Comparison of ENCODE assay signal across 8 cellular contexts in the genomic region with DNA sequence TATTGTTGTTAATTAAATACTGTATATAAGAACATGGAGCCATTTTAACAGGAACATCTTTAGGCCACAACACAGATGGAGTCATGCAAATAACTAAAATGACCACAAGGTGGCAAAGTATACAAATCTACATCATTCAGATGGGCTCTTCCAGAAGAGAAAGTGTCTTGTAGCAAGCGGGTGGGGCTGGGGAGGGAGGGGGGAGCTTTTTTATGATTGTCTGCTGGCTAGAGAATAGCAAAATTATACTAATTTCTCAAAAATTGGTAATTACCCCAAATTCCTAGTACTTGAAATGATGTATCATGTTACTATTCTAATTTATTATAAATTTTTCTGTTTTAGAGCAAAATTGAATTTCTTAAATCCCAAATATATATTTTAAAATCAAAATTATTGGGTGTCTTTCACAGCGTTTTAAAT.
DNase-seq lines count a peak whose midpoint lies in the region; ATAC-seq and TF ChIP-seq lines count a peak whose summit lies in the region.

No MANE protein-coding gene starts in this region.

- H3K27me3 Mint-ChIP-seq in GM23338 (ENCODE audit: insufficient read depth, low read depth, poor library complexity): no peaks in the 10 kb centered on the region
- H3K27me3 Mint-ChIP-seq in naive B cell: no peaks in the 10 kb centered on the region
- H3K27me3 Mint-ChIP-seq in CD8-positive, alpha-beta memory T cell: no peaks in the 10 kb centered on the region

- no peaks in the 10 kb centered on the region for H3F3A ChIP-seq in GM23338 (replicated peaks; ENCODE audit: low read depth)

- H3K36me3 ChIP-seq in GM23338 (ENCODE audit: insufficient read depth): no peaks in the 10 kb centered on the region
- H3K36me3 ChIP-seq in Peyer's patch: no peaks in the 10 kb centered on the region
- H3K36me3 ChIP-seq in CD8-positive, alpha-beta memory T cell (ENCODE audit: insufficient read depth, low read length): no peaks in the 10 kb centered on the region

- H2AFZ ChIP-seq in GM23338: no peak overlapping the region

- no peak overlapping the region for H3K4me2 ChIP-seq in GM23338

- ATAC-seq in GM23338 (peak; percentile 81), naive B cell (ENCODE audit: low read depth in 2 of 2) (peak; percentile 39 to 53)

- H3K4me1 Mint-ChIP-seq in GM23338 (no peaks in the 10 kb centered on the region), naive B cell (no peaks in the 10 kb centered on the region)
- no peaks in the 10 kb centered on the region for H3K4me1 Mint-ChIP-seq in CD8-positive, alpha-beta memory T cell

- peak; percentile 79 for DNase-seq in ELR (ENCODE audit: low read depth)
- peak; percentile 76 for DNase-seq in GM23338 (ENCODE audit: low spot score)
- peak; percentile 70 for DNase-seq in M059J (ENCODE audit: low read depth)
- DNase-seq in Peyer's patch: no peak
- no peak for DNase-seq in epithelial cell of proximal tubule (ENCODE audit: low read depth)
- no peak for DNase-seq in naive B cell
- no peak for DNase-seq in posterior vena cava (ENCODE audit: low spot score)
- no peak for DNase-seq in CD8-positive, alpha-beta memory T cell

- no peak overlapping the region for H3K27ac Mint-ChIP-seq in GM23338
- H3K27ac Mint-ChIP-seq in naive B cell: no peak overlapping the region
- no peak overlapping the region for H3K27ac Mint-ChIP-seq in CD8-positive, alpha-beta memory T cell

- H3K4me3 Mint-ChIP-seq in GM23338: no peak overlapping the region
- no peak overlapping the region for H3K4me3 Mint-ChIP-seq in naive B cell
- no peak overlapping the region for H3K4me3 Mint-ChIP-seq in CD8-positive, alpha-beta memory T cell

- H3K27ac ChIP-seq in GM23338 (ENCODE audit: low read depth) (no peak overlapping the region), Peyer's patch (no peak overlapping the region)
- H3K27ac ChIP-seq in CD8-positive, alpha-beta memory T cell (ENCODE audit: low read depth, low read length): no peak overlapping the region

- H3K4me3 ChIP-seq in GM23338 (no peak overlapping the region), Peyer's patch (no peak overlapping the region), epithelial cell of proximal tubule (ENCODE audit: low read depth, low read length) (no peak overlapping the region)
- no peak overlapping the region for H3K4me3 ChIP-seq in CD8-positive, alpha-beta memory T cell (ENCODE audit: low read length)

- H3K9me2 ChIP-seq in GM23338 (ENCODE audit: insufficient read depth): no peaks in the 10 kb centered on the region

- POLR2A ChIA-PET in CD8-positive, alpha-beta memory T cell (lab: Charles Lee): no interaction called here

- no peaks in the 10 kb centered on the region for H3K9me3 Mint-ChIP-seq in GM23338
- H3K9me3 Mint-ChIP-seq in naive B cell: peaks cover 0 to 3% (median 0%) of the 10 kb centered on the region in 7 donors
- peaks cover 0 to 11% (median 7%) of the 10 kb centered on the region in 5 donors for H3K9me3 Mint-ChIP-seq in CD8-positive, alpha-beta memory T cell

- H3K36me3 Mint-ChIP-seq in GM23338 (ENCODE audit: low read depth): no peaks in the 10 kb centered on the region
- H3K36me3 Mint-ChIP-seq in naive B cell: no peaks in the 10 kb centered on the region
- no peaks in the 10 kb centered on the region for H3K36me3 Mint-ChIP-seq in CD8-positive, alpha-beta memory T cell

- TF ChIP-seq CTCF in GM23338 (conservative IDR thresholded peaks at IDR 0.05; ENCODE audit: low read depth in 2 of 2): peak; percentile 70 to 72
- peak in 5 of 6 experiments; percentile 13 to 40 (median 36) for TF ChIP-seq CTCF in Peyer's patch (IDR thresholded peaks at IDR 0.05)
- TF ChIP-seq CTCF in epithelial cell of proximal tubule (conservative IDR thresholded peaks at IDR 0.05; ENCODE audit: low read depth, low read length): peak; percentile 64

- no peaks in the 10 kb centered on the region for H4K20me1 ChIP-seq in GM23338 (replicated peaks; ENCODE audit: insufficient read depth)

- intact Hi-C loops in posterior vena cava (cut with DNase I): loop anchor here in 1 of 2 donors (5.0 to 10.0 kb wide), 2 partner anchors 453 to 676 kb away; no protein-coding TSS in a partner anchor

- H3K79me2 ChIP-seq in GM23338 (replicated peaks; ENCODE audit: insufficient read depth): no peaks in the 10 kb centered on the region

- no peak for TF ChIP-seq POLR2A in Peyer's patch (IDR thresholded peaks at IDR 0.05)

- H3K9me3 ChIP-seq in Peyer's patch: no peaks in the 10 kb centered on the region
- H3K9me3 ChIP-seq in CD8-positive, alpha-beta memory T cell (ENCODE audit: low read length): no peaks in the 10 kb centered on the region

- no peaks in the 10 kb centered on the region for H3K4me1 ChIP-seq in GM23338 (ENCODE audit: insufficient read depth)
- no peaks in the 10 kb centered on the region for H3K4me1 ChIP-seq in Peyer's patch
- no peaks in the 10 kb centered on the region for H3K4me1 ChIP-seq in CD8-positive, alpha-beta memory T cell (ENCODE audit: insufficient read depth, low read length)

- no peaks in the 10 kb centered on the region for H3K27me3 ChIP-seq in GM23338 (ENCODE audit: insufficient read depth)
- H3K27me3 ChIP-seq in Peyer's patch: no peaks in the 10 kb centered on the region
- H3K27me3 ChIP-seq in CD8-positive, alpha-beta memory T cell (ENCODE audit: insufficient read depth, low read length, poor library complexity, severe bottlenecking): no peaks in the 10 kb centered on the region

- CTCF ChIA-PET in CD8-positive, alpha-beta memory T cell (lab: Charles Lee): no interaction called here

TF ChIP-seq in GM23338, 12 proteins besides CTCF, POLR2A, EP300 and RAD21:
- TF ChIP-seq JUNB (IDR thresholded peaks at IDR 0.05; ENCODE audit: unreplicated experiment) (no peak), ZNF114 (CRISPR knock-in tag; IDR thresholded peaks at IDR 0.05) (no peak), STAT1 (IDR thresholded peaks at IDR 0.05; ENCODE audit: unreplicated experiment) (no peak), EZH2 (IDR thresholded peaks at IDR 0.05; ENCODE audit: low read depth, unreplicated experiment) (no peak), ZNF331 (CRISPR knock-in tag; IDR thresholded peaks at IDR 0.05; ENCODE audit: low read depth) (no peak), POLR2AphosphoS5 (IDR thresholded peaks at IDR 0.05; ENCODE audit: low read depth) (no peak), NANOG (IDR thresholded peaks at IDR 0.05; ENCODE audit: borderline replicate concordance) (no peak), CREB1 (CRISPR knock-in tag; IDR thresholded peaks at IDR 0.05; ENCODE audit: low read depth) (no peak)
- TF ChIP-seq, protein P1, sequence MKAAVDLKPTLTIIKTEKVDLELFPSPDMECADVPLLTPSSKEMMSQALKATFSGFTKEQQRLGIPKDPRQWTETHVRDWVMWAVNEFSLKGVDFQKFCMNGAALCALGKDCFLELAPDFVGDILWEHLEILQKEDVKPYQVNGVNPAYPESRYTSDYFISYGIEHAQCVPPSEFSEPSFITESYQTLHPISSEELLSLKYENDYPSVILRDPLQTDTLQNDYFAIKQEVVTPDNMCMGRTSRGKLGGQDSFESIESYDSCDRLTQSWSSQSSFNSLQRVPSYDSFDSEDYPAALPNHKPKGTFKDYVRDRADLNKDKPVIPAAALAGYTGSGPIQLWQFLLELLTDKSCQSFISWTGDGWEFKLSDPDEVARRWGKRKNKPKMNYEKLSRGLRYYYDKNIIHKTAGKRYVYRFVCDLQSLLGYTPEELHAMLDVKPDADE (IDR thresholded peaks at IDR 0.05): no peak
- TF ChIP-seq, protein P2, sequence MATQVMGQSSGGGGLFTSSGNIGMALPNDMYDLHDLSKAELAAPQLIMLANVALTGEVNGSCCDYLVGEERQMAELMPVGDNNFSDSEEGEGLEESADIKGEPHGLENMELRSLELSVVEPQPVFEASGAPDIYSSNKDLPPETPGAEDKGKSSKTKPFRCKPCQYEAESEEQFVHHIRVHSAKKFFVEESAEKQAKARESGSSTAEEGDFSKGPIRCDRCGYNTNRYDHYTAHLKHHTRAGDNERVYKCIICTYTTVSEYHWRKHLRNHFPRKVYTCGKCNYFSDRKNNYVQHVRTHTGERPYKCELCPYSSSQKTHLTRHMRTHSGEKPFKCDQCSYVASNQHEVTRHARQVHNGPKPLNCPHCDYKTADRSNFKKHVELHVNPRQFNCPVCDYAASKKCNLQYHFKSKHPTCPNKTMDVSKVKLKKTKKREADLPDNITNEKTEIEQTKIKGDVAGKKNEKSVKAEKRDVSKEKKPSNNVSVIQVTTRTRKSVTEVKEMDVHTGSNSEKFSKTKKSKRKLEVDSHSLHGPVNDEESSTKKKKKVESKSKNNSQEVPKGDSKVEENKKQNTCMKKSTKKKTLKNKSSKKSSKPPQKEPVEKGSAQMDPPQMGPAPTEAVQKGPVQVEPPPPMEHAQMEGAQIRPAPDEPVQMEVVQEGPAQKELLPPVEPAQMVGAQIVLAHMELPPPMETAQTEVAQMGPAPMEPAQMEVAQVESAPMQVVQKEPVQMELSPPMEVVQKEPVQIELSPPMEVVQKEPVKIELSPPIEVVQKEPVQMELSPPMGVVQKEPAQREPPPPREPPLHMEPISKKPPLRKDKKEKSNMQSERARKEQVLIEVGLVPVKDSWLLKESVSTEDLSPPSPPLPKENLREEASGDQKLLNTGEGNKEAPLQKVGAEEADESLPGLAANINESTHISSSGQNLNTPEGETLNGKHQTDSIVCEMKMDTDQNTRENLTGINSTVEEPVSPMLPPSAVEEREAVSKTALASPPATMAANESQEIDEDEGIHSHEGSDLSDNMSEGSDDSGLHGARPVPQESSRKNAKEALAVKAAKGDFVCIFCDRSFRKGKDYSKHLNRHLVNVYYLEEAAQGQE (IDR thresholded peaks at IDR 0.05; ENCODE audit: unreplicated experiment): no peak
TF ChIP-seq in GM23338: peak in this region for 0.

Comparison
In these comparisons a context has a peak if more than half of its experiments do, and no peak if none do; other contexts are left out.
1. DNase-seq: peak in ELR (single experiment), GM23338 (single experiment) and M059J (single experiment); none in Peyer's patch (0 of 3), epithelial cell of proximal tubule (single experiment), naive B cell (single experiment), posterior vena cava (single experiment) and CD8-positive, alpha-beta memory T cell (0 of 5).
2. Peak in every context shown above with its lines, with median percentiles within 50 percentile points of each other: CTCF ChIP-seq.